1 cellular context compared by ENCODE assay signal in genomic region chr9:113221003-113221799, GRCh38.
TF ChIP-seq lines count a peak whose summit lies in the region.

A gene with protein sequence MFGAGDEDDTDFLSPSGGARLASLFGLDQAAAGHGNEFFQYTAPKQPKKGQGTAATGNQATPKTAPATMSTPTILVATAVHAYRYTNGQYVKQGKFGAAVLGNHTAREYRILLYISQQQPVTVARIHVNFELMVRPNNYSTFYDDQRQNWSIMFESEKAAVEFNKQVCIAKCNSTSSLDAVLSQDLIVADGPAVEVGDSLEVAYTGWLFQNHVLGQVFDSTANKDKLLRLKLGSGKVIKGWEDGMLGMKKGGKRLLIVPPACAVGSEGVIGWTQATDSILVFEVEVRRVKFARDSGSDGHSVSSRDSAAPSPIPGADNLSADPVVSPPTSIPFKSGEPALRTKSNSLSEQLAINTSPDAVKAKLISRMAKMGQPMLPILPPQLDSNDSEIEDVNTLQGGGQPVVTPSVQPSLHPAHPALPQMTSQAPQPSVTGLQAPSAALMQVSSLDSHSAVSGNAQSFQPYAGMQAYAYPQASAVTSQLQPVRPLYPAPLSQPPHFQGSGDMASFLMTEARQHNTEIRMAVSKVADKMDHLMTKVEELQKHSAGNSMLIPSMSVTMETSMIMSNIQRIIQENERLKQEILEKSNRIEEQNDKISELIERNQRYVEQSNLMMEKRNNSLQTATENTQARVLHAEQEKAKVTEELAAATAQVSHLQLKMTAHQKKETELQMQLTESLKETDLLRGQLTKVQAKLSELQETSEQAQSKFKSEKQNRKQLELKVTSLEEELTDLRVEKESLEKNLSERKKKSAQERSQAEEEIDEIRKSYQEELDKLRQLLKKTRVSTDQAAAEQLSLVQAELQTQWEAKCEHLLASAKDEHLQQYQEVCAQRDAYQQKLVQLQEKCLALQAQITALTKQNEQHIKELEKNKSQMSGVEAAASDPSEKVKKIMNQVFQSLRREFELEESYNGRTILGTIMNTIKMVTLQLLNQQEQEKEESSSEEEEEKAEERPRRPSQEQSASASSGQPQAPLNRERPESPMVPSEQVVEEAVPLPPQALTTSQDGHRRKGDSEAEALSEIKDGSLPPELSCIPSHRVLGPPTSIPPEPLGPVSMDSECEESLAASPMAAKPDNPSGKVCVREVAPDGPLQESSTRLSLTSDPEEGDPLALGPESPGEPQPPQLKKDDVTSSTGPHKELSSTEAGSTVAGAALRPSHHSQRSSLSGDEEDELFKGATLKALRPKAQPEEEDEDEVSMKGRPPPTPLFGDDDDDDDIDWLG (minus strand): TSS chr9:113221277. CDS start chr9:113221243, 34 bp downstream.
SLC31A1 (plus strand) TSS chr9:113221544; CDS start chr9:113256149, 34,605 bp downstream.

TF ChIP-seq in HepG2, 621 proteins besides CTCF, POLR2A, EP300 and RAD21 (continued from another document):
- TF ChIP-seq CHCHD3 (CRISPR knock-in tag; IDR thresholded peaks at IDR 0.05), result no peak
- TF ChIP-seq TOE1 (CRISPR knock-in tag; IDR thresholded peaks at IDR 0.05), result peak; percentile 74
- TF ChIP-seq ZNF224 (CRISPR knock-in tag; IDR thresholded peaks at IDR 0.05), result no peak
- no peak for TF ChIP-seq ZSCAN30 (CRISPR knock-in tag; IDR thresholded peaks at IDR 0.05)
- no peak for TF ChIP-seq BRF2 (CRISPR knock-in tag; IDR thresholded peaks at IDR 0.05)
- no peak for TF ChIP-seq ZNF484 (CRISPR knock-in tag; IDR thresholded peaks at IDR 0.05; ENCODE audit: borderline replicate concordance, low read depth)
- TF ChIP-seq ZSCAN22 (CRISPR knock-in tag; IDR thresholded peaks at IDR 0.05), result no peak
- TF ChIP-seq PHF21A (CRISPR knock-in tag; IDR thresholded peaks at IDR 0.05), result peak; percentile 87
- no peak; the same call in 1 of the 2 replicates for TF ChIP-seq MYC (CRISPR knock-in tag; IDR thresholded peaks at IDR 0.05; ENCODE audit: borderline replicate concordance)
- TF ChIP-seq ZNF629 (CRISPR knock-in tag; conservative IDR thresholded peaks at IDR 0.05), result no peak; the same call in 1 of the 2 replicates
- no peak for TF ChIP-seq CEBPB (IDR thresholded peaks at IDR 0.05; ENCODE audit: borderline replicate concordance, low read depth, low read length)
- TF ChIP-seq SMAD3 (CRISPR knock-in tag; IDR thresholded peaks at IDR 0.05), result peak; percentile 51; the same call in 1 of the 2 replicates
- TF ChIP-seq ZBTB46 (CRISPR knock-in tag; IDR thresholded peaks at IDR 0.05; ENCODE audit: borderline replicate concordance), result no peak
- no peak for TF ChIP-seq NCOA5 (CRISPR knock-in tag; IDR thresholded peaks at IDR 0.05)
- TF ChIP-seq, protein P1, sequence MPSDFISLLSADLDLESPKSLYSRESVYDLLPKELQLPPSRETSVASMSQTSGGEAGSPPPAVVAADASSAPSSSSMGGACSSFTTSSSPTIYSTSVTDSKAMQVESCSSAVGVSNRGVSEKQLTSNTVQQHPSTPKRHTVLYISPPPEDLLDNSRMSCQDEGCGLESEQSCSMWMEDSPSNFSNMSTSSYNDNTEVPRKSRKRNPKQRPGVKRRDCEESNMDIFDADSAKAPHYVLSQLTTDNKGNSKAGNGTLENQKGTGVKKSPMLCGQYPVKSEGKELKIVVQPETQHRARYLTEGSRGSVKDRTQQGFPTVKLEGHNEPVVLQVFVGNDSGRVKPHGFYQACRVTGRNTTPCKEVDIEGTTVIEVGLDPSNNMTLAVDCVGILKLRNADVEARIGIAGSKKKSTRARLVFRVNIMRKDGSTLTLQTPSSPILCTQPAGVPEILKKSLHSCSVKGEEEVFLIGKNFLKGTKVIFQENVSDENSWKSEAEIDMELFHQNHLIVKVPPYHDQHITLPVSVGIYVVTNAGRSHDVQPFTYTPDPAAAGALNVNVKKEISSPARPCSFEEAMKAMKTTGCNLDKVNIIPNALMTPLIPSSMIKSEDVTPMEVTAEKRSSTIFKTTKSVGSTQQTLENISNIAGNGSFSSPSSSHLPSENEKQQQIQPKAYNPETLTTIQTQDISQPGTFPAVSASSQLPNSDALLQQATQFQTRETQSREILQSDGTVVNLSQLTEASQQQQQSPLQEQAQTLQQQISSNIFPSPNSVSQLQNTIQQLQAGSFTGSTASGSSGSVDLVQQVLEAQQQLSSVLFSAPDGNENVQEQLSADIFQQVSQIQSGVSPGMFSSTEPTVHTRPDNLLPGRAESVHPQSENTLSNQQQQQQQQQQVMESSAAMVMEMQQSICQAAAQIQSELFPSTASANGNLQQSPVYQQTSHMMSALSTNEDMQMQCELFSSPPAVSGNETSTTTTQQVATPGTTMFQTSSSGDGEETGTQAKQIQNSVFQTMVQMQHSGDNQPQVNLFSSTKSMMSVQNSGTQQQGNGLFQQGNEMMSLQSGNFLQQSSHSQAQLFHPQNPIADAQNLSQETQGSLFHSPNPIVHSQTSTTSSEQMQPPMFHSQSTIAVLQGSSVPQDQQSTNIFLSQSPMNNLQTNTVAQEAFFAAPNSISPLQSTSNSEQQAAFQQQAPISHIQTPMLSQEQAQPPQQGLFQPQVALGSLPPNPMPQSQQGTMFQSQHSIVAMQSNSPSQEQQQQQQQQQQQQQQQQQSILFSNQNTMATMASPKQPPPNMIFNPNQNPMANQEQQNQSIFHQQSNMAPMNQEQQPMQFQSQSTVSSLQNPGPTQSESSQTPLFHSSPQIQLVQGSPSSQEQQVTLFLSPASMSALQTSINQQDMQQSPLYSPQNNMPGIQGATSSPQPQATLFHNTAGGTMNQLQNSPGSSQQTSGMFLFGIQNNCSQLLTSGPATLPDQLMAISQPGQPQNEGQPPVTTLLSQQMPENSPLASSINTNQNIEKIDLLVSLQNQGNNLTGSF (CRISPR knock-in tag; IDR thresholded peaks at IDR 0.05), result no peak
- TF ChIP-seq PRPF4 (IDR thresholded peaks at IDR 0.05; ENCODE audit: low read depth, low read length, poor library complexity, severe bottlenecking), result no peak
- peak; percentile 81 for TF ChIP-seq ZFP91 (CRISPR knock-in tag; IDR thresholded peaks at IDR 0.05; ENCODE audit: borderline replicate concordance)
- TF ChIP-seq BRCA1 (CRISPR knock-in tag; IDR thresholded peaks at IDR 0.05), result peak; percentile 72; the same call in 1 of the 2 replicates
- no peak for TF ChIP-seq RELA (CRISPR knock-in tag; IDR thresholded peaks at IDR 0.05)
- TF ChIP-seq, protein P2, sequence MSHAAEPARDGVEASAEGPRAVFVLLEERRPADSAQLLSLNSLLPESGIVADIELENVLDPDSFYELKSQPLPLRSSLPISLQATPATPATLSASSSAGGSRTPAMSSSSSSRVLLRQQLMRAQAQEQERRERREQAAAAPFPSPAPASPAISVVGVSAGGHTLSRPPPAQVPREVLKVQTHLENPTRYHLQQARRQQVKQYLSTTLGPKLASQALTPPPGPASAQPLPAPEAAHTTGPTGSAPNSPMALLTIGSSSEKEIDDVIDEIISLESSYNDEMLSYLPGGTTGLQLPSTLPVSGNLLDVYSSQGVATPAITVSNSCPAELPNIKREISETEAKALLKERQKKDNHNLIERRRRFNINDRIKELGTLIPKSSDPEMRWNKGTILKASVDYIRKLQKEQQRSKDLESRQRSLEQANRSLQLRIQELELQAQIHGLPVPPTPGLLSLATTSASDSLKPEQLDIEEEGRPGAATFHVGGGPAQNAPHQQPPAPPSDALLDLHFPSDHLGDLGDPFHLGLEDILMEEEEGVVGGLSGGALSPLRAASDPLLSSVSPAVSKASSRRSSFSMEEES (CRISPR knock-in tag; IDR thresholded peaks at IDR 0.05), result peak; percentile 38; the same call in 1 of the 2 replicates
- peak; percentile 43 for TF ChIP-seq GATAD2A (CRISPR knock-in tag; IDR thresholded peaks at IDR 0.05)
- no peak; the same call in 1 of the 2 replicates for TF ChIP-seq MIER2 (CRISPR knock-in tag; IDR thresholded peaks at IDR 0.05)
- TF ChIP-seq, protein P3, sequence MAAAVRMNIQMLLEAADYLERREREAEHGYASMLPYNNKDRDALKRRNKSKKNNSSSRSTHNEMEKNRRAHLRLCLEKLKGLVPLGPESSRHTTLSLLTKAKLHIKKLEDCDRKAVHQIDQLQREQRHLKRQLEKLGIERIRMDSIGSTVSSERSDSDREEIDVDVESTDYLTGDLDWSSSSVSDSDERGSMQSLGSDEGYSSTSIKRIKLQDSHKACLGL (CRISPR knock-in tag; IDR thresholded peaks at IDR 0.05), result no peak
- no peak for TF ChIP-seq JUND (CRISPR knock-in tag; IDR thresholded peaks at IDR 0.05)
- TF ChIP-seq, protein P4, sequence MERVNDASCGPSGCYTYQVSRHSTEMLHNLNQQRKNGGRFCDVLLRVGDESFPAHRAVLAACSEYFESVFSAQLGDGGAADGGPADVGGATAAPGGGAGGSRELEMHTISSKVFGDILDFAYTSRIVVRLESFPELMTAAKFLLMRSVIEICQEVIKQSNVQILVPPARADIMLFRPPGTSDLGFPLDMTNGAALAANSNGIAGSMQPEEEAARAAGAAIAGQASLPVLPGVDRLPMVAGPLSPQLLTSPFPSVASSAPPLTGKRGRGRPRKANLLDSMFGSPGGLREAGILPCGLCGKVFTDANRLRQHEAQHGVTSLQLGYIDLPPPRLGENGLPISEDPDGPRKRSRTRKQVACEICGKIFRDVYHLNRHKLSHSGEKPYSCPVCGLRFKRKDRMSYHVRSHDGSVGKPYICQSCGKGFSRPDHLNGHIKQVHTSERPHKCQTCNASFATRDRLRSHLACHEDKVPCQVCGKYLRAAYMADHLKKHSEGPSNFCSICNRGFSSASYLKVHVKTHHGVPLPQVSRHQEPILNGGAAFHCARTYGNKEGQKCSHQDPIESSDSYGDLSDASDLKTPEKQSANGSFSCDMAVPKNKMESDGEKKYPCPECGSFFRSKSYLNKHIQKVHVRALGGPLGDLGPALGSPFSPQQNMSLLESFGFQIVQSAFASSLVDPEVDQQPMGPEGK (CRISPR knock-in tag; IDR thresholded peaks at IDR 0.05), result 0 out of 2 replicates have a peak, but pooled peaks have one; percentile 37
- peak; percentile 63 for TF ChIP-seq MED1 (CRISPR knock-in tag; IDR thresholded peaks at IDR 0.05)
- TF ChIP-seq DNMT1 (CRISPR knock-in tag; IDR thresholded peaks at IDR 0.05), result no peak
- no peak for TF ChIP-seq TMF1 (CRISPR knock-in tag; IDR thresholded peaks at IDR 0.05; ENCODE audit: low read depth)
- peak; percentile 66; the same call in 1 of the 2 replicates for TF ChIP-seq ZNF367 (CRISPR knock-in tag; IDR thresholded peaks at IDR 0.05; ENCODE audit: borderline replicate concordance)
- TF ChIP-seq ZSCAN25 (CRISPR knock-in tag; IDR thresholded peaks at IDR 0.05), result no peak
- TF ChIP-seq SNAPC5 (CRISPR knock-in tag; IDR thresholded peaks at IDR 0.05; ENCODE audit: borderline replicate concordance), result no peak
- TF ChIP-seq ZNF12 (CRISPR knock-in tag; IDR thresholded peaks at IDR 0.05), result peak; percentile 59; the same call in 1 of the 2 replicates
- peak; percentile 63; the same call in 1 of the 2 replicates for TF ChIP-seq RFXAP (CRISPR knock-in tag; IDR thresholded peaks at IDR 0.05; ENCODE audit: borderline replicate concordance)
